ENCODE assay signal across 22 cellular contexts in the genomic region with DNA sequence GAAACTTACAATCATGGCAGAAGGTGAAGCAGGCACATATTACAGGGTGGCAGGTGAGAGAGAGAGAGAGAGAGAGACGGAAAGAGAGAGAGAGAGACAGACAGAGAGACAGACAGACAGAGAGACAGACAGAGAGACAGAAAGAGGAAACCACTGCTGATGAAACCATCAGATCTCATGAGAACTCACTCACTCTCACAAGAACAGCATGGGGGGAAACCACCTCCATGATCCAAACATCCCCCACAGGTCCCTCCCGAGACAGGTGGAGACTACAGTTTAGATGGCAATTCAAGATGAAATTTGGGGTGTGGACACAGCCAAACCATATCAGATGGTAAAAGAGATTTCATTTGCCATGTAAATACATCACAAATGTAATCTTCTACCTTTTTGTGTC.
DNase-seq lines count a peak whose midpoint lies in the region; ATAC-seq and TF ChIP-seq lines count a peak whose summit lies in the region.
"Had no signal": no experiment of that assay in that cellular context is flagged by ENCODE, and none has a peak within 500 bp of the region (broad histone marks: within the 10 kb centered on the region; RNA-seq: fewer than 3 reads in every experiment).

No MANE protein-coding gene starts in this region.

- ATAC-seq in GM19025 (IDR thresholded peaks at IDR 0.05; ENCODE audit: low read depth, unreplicated experiment) = peak; percentile 70
- ATAC-seq in HG02571 (IDR thresholded peaks at IDR 0.05; ENCODE audit: unreplicated experiment) = peak; percentile 53
- peak; percentile 37 for ATAC-seq in HG03108 (IDR thresholded peaks at IDR 0.05; ENCODE audit: unreplicated experiment)
- ATAC-seq in stimulated activated naive B cell treated with anti-CD40 and anti-IgM and Interleukin-4, amounts not matched to agents 10 μg/mL and 1 μg/mL and 100 μg/mL, for 72 hours (replicated peaks) = peak; percentile 70 to 72
- ATAC-seq in stimulated activated naive CD8-positive, alpha-beta T cell treated with anti-CD3 and anti-CD28 coated beads, Interleukin-15, Interleukin-2, amounts not matched to agents 100 U/mL and 50 U/mL, for 24 hours = no peak
- ATAC-seq in CD4-positive, alpha-beta T cell (ENCODE audit: poor library complexity) = no peak
- ATAC-seq: naive thymus-derived CD4-positive, alpha-beta T cell; Panc1; stimulated activated effector memory CD8-positive, alpha-beta T cell treated with anti-CD3 and anti-CD28 coated beads, Interleukin-12 subunit alpha, Interleukin-12 subunit beta, amount 100 ng/mL, for 72 hours had no signal

- CTCF ChIA-PET in CD4-positive, alpha-beta T cell (lab: Charles Lee) = no interaction called here

- no peak for DNase-seq in stimulated activated naive B cell treated with anti-CD40 and anti-IgM and Interleukin-4, amounts not matched to agents 10 μg/mL and 1 μg/mL and 100 μg/mL, for 72 hours
- DNase-seq in stimulated activated naive CD8-positive, alpha-beta T cell treated with anti-CD3 and anti-CD28 coated beads, Interleukin-15, Interleukin-2, amounts not matched to agents 100 U/mL and 50 U/mL, for 24 hours = no peak
- no peak for DNase-seq in T1000 (lab: John Stamatoyannopoulos, UW)
- no peak for DNase-seq in CD4-positive, alpha-beta T cell
- DNase-seq: activated naive CD8-positive, alpha-beta T cell treated with anti-CD3 and anti-CD28 coated beads, Interleukin-2, amount 10 ng/mL, durations not matched to agents 7 days and 5 days; activated T-cell treated with anti-CD3 and anti-CD28 coated beads, Interleukin-2, amount 50 U/mL, for 1 hour; dermis blood vessel endothelial cell; erythroblast; immature natural killer cell; mammary epithelial cell; naive thymus-derived CD4-positive, alpha-beta T cell; NCI-H2081 treated with DMSO at 0.1 percent for 48 hours; NCI-H69; trophoblast cell had no signal

- no peaks in the 10 kb centered on the region for H3K9me3 Mint-ChIP-seq in stimulated activated naive B cell treated with anti-CD40 and anti-IgM and Interleukin-4, amounts not matched to agents 10 μg/mL and 1 μg/mL and 100 μg/mL, for 72 hours
- H3K9me3 Mint-ChIP-seq in CD4-positive, alpha-beta T cell = no peaks in the 10 kb centered on the region
- H3K9me3 Mint-ChIP-seq: activated naive CD8-positive, alpha-beta T cell treated with anti-CD3 and anti-CD28 coated beads, Interleukin-2, amount 10 ng/mL, durations not matched to agents 7 days and 5 days had no signal

- POLR2A ChIA-PET in CD4-positive, alpha-beta T cell (lab: Charles Lee) = no interaction called here

- H3K4me1 Mint-ChIP-seq in stimulated activated naive B cell treated with anti-CD40 and anti-IgM and Interleukin-4, amounts not matched to agents 10 μg/mL and 1 μg/mL and 100 μg/mL, for 72 hours = peaks cover 11 to 27% of the 10 kb centered on the region in 2 donors
- H3K4me1 Mint-ChIP-seq in CD4-positive, alpha-beta T cell (ENCODE audit: low read depth) = no peaks in the 10 kb centered on the region
- H3K4me1 Mint-ChIP-seq: activated naive CD8-positive, alpha-beta T cell treated with anti-CD3 and anti-CD28 coated beads, Interleukin-2, amount 10 ng/mL, durations not matched to agents 7 days and 5 days; immature natural killer cell; naive thymus-derived CD4-positive, alpha-beta T cell; stimulated activated effector memory CD8-positive, alpha-beta T cell treated with anti-CD3 and anti-CD28 coated beads, Interleukin-12 subunit alpha, Interleukin-12 subunit beta, amount 100 ng/mL, for 72 hours had no signal

- no peak overlapping the region for H3K27ac ChIP-seq in CD4-positive, alpha-beta T cell (ENCODE audit: low read depth, low read length)
- H3K27ac ChIP-seq: BLaER1 treated with 17β-estradiol and CSF1 and Interleukin-3, amounts not matched to agents 10 nM and 100 nM; breast epithelium had no signal

- no peaks in the 10 kb centered on the region for H3K27me3 ChIP-seq in CD4-positive, alpha-beta T cell (ENCODE audit: control insufficient read depth, insufficient read depth, low read length)
- H3K27me3 ChIP-seq: BLaER1 treated with 17β-estradiol and CSF1 and Interleukin-3, amounts not matched to agents 10 nM and 100 nM; breast epithelium had no signal

- no peak overlapping the region for H3K27ac Mint-ChIP-seq in stimulated activated naive B cell treated with anti-CD40 and anti-IgM and Interleukin-4, amounts not matched to agents 10 μg/mL and 1 μg/mL and 100 μg/mL, for 72 hours
- H3K27ac Mint-ChIP-seq in CD4-positive, alpha-beta T cell = no peak overlapping the region
- H3K27ac Mint-ChIP-seq: activated naive CD8-positive, alpha-beta T cell treated with anti-CD3 and anti-CD28 coated beads, Interleukin-2, amount 10 ng/mL, durations not matched to agents 7 days and 5 days; IgD-negative memory B cell; immature natural killer cell; naive thymus-derived CD4-positive, alpha-beta T cell; stimulated activated effector memory CD8-positive, alpha-beta T cell treated with anti-CD3 and anti-CD28 coated beads, Interleukin-12 subunit alpha, Interleukin-12 subunit beta, amount 100 ng/mL, for 72 hours had no signal

- H3K4me3 Mint-ChIP-seq in stimulated activated naive B cell treated with anti-CD40 and anti-IgM and Interleukin-4, amounts not matched to agents 10 μg/mL and 1 μg/mL and 100 μg/mL, for 72 hours = no peak overlapping the region
- no peak overlapping the region for H3K4me3 Mint-ChIP-seq in CD4-positive, alpha-beta T cell
- H3K4me3 Mint-ChIP-seq: activated naive CD8-positive, alpha-beta T cell treated with anti-CD3 and anti-CD28 coated beads, Interleukin-2, amount 10 ng/mL, durations not matched to agents 7 days and 5 days; IgD-negative memory B cell; immature natural killer cell; naive thymus-derived CD4-positive, alpha-beta T cell; stimulated activated effector memory CD8-positive, alpha-beta T cell treated with anti-CD3 and anti-CD28 coated beads, Interleukin-12 subunit alpha, Interleukin-12 subunit beta, amount 100 ng/mL, for 72 hours had no signal

- no peaks in the 10 kb centered on the region for H3K9me3 ChIP-seq in CD4-positive, alpha-beta T cell (ENCODE audit: control insufficient read depth, low read length)
- H3K9me3 ChIP-seq: BLaER1 treated with 17β-estradiol and CSF1 and Interleukin-3, amounts not matched to agents 10 nM and 100 nM; breast epithelium had no signal

- intact Hi-C loops in CD4-positive, alpha-beta T cell (cut with DNase I, micrococcal nuclease) = no loop called here

- no peak for TF ChIP-seq CTCF in CD4-positive, alpha-beta T cell (IDR thresholded peaks at IDR 0.05)

- no peaks in the 10 kb centered on the region for H3K36me3 Mint-ChIP-seq in stimulated activated naive B cell treated with anti-CD40 and anti-IgM and Interleukin-4, amounts not matched to agents 10 μg/mL and 1 μg/mL and 100 μg/mL, for 72 hours
- no peaks in the 10 kb centered on the region for H3K36me3 Mint-ChIP-seq in CD4-positive, alpha-beta T cell (ENCODE audit: low read depth)
- H3K36me3 Mint-ChIP-seq: activated naive CD8-positive, alpha-beta T cell treated with anti-CD3 and anti-CD28 coated beads, Interleukin-2, amount 10 ng/mL, durations not matched to agents 7 days and 5 days; IgD-negative memory B cell; immature natural killer cell; naive thymus-derived CD4-positive, alpha-beta T cell; stimulated activated effector memory CD8-positive, alpha-beta T cell treated with anti-CD3 and anti-CD28 coated beads, Interleukin-12 subunit alpha, Interleukin-12 subunit beta, amount 100 ng/mL, for 72 hours had no signal

- no peaks in the 10 kb centered on the region for H3K27me3 Mint-ChIP-seq in stimulated activated naive B cell treated with anti-CD40 and anti-IgM and Interleukin-4, amounts not matched to agents 10 μg/mL and 1 μg/mL and 100 μg/mL, for 72 hours
- H3K27me3 Mint-ChIP-seq in CD4-positive, alpha-beta T cell = no peaks in the 10 kb centered on the region
- H3K27me3 Mint-ChIP-seq: IgD-negative memory B cell; naive thymus-derived CD4-positive, alpha-beta T cell had no signal

Comparison
In these comparisons a context has a peak if more than half of its experiments do, and no peak if none do; other contexts are left out.
1. ATAC-seq: peak in GM19025 (single experiment), HG02571 (single experiment), HG03108 (single experiment) and stimulated activated naive B cell treated with anti-CD40 and anti-IgM and Interleukin-4, amounts not matched to agents 10 μg/mL and 1 μg/mL and 100 μg/mL, for 72 hours (2 of 2); none in stimulated activated naive CD8-positive, alpha-beta T cell treated with anti-CD3 and anti-CD28 coated beads, Interleukin-15, Interleukin-2, amounts not matched to agents 100 U/mL and 50 U/mL, for 24 hours (single experiment) and CD4-positive, alpha-beta T cell (single experiment).